In the genomic region with DNA sequence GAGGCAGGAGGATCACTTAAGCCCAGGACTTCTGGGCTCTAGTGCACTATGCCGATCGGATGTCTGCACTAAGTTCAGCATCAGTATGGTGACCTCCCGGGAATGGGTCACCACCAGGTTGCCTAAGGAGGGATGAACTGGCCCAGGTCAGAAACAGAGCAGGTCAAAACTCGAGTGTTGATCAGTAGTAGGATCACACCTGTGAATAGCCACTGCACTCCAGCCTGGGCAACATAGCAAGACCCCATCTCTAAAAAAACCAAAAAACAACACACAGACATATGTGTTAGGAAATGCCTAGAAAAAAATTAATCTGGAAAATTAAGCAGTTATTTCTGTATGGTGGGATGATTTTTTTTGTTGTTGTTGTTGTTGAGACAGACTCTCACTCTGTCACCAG, we compare ENCODE assay signal across 28 cellular contexts.
"Had no signal": no experiment of that assay in that cellular context is flagged by ENCODE, and none has a peak within 500 bp of the region (broad histone marks: within the 10 kb centered on the region; RNA-seq: fewer than 3 reads in every experiment).

No MANE protein-coding gene starts in this region.

- H3K4me3 ChIP-seq: neural progenitor cell, ovary, psoas muscle, sigmoid colon, stomach, thoracic aorta, thyroid gland, tibial nerve, upper lobe of left lung, vagina had no signal

- H3K4me1 ChIP-seq: neural progenitor cell, parathyroid adenoma, psoas muscle, sigmoid colon, thyroid gland, tibial nerve, upper lobe of left lung, vagina had no signal

- H3K36me3 ChIP-seq: neural progenitor cell, ovary, sigmoid colon, thoracic aorta had no signal

- H3K9me3 ChIP-seq: ovary, psoas muscle, sigmoid colon, thoracic aorta, thyroid gland, vagina had no signal

- H3K4me2 ChIP-seq: neural progenitor cell had no signal

- DNase-seq: naive thymus-derived CD4-positive, alpha-beta T cell; natural killer cell; occipital lobe; ovary; psoas muscle; sigmoid colon; small intestine; stimulated activated CD4-positive, alpha-beta T cell treated with anti-CD3 and anti-CD28 coated beads, Interleukin-12 subunit alpha, Interleukin-12 subunit beta, amount 100 ng/mL, for 4 hours; stimulated activated CD4-positive, alpha-beta T cell treated with anti-CD3 and anti-CD28 coated beads, Interleukin-2, amount 100 ng/mL, for 24 hours; stimulated activated CD4-positive, alpha-beta T cell treated with anti-CD3 and anti-CD28 coated beads, Interleukin-2, amount 100 ng/mL, for 48 hours; stimulated activated CD4-positive, alpha-beta T cell treated with anti-CD3 and anti-CD28 coated beads, Interleukin-4, amount 100 ng/mL, for 24 hours; stimulated activated naive B cell treated with anti-CD40 and anti-IgM and Interleukin-4, amounts not matched to agents 10 μg/mL and 1 μg/mL and 100 μg/mL, for 72 hours; stimulated activated naive CD4-positive, alpha-beta T cell treated with Interleukin-2 at 50 U/mL for 16 hours; stomach; thyroid gland; trophoblast cell; upper lobe of left lung had no signal

- H3K27ac ChIP-seq: neural progenitor cell, ovary, parathyroid adenoma, psoas muscle, sigmoid colon, stomach, thoracic aorta, thyroid gland, tibial nerve, upper lobe of left lung, vagina had no signal

- H3K79me2 ChIP-seq: parathyroid adenoma had no signal

- ATAC-seq: naive thymus-derived CD4-positive, alpha-beta T cell; natural killer cell; psoas muscle; right cardiac atrium; stimulated activated effector memory CD8-positive, alpha-beta T cell treated with anti-CD3 and anti-CD28 coated beads, Interleukin-12 subunit alpha, Interleukin-12 subunit beta, amount 100 ng/mL, for 72 hours; stimulated activated naive B cell treated with anti-CD40 and anti-IgM and Interleukin-4, amounts not matched to agents 10 μg/mL and 1 μg/mL and 100 μg/mL, for 72 hours had no signal

- H3K36me3 Mint-ChIP-seq: natural killer cell, neural progenitor cell had no signal

- H3K27me3 ChIP-seq: neural progenitor cell, ovary, sigmoid colon, stomach, thyroid gland, tibial nerve, upper lobe of left lung, vagina had no signal

- H2AFZ ChIP-seq: neural progenitor cell, parathyroid adenoma had no signal

- H3K9ac ChIP-seq: neural progenitor cell, parathyroid adenoma had no signal

- H3K27ac Mint-ChIP-seq: nephron; neural progenitor cell; progenitor cell of endocrine pancreas; stimulated activated effector memory CD8-positive, alpha-beta T cell treated with anti-CD3 and anti-CD28 coated beads, Interleukin-12 subunit alpha, Interleukin-12 subunit beta, amount 100 ng/mL, for 72 hours; stimulated activated naive B cell treated with anti-CD40 and anti-IgM and Interleukin-4, amounts not matched to agents 10 μg/mL and 1 μg/mL and 100 μg/mL, for 72 hours; stimulated activated naive CD8-positive, alpha-beta T cell treated with anti-CD3 and anti-CD28 coated beads, Interleukin-15, Interleukin-2, amounts not matched to agents 100 ng/mL and 50 ng/mL, for 24 hours had no signal

- FAIRE-seq: small intestine, urothelium cell line had no signal

- H3K9me3 Mint-ChIP-seq: naive thymus-derived CD4-positive, alpha-beta T cell; natural killer cell; nephron; neural progenitor cell; stimulated activated effector memory CD8-positive, alpha-beta T cell treated with anti-CD3 and anti-CD28 coated beads, Interleukin-12 subunit alpha, Interleukin-12 subunit beta, amount 100 ng/mL, for 72 hours; stimulated activated naive B cell treated with anti-CD40 and anti-IgM and Interleukin-4, amounts not matched to agents 10 μg/mL and 1 μg/mL and 100 μg/mL, for 72 hours; stimulated activated naive CD8-positive, alpha-beta T cell treated with anti-CD3 and anti-CD28 coated beads, Interleukin-15, Interleukin-2, amounts not matched to agents 100 ng/mL and 50 ng/mL, for 24 hours had no signal
